7 cellular contexts compared by ENCODE assay signal in the genomic region with DNA sequence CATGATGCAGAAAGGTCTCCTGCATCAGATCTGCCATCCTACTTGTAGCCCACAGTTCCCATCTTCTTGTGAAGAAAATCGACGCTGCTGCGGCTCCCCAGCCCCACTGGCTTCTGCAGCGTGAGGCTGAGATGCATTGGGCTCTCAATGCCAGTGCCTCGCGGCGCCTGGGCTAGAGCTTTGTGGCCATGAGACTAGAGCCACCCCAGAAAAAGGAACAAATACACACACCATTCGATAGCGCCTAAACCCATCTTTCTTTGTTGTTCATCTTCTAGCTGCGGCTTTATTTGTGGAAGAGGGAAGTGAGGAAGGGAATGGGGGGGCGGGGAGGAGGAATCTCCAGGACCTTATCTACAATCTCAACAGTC. TPM values are rescaled to one million over a fixed set of nuclear protein-coding genes. Genes with fewer than 3 reads are reported as not detected.
DNase-seq lines count a peak whose midpoint lies in the region; ATAC-seq and TF ChIP-seq lines count a peak whose summit lies in the region.

No MANE protein-coding gene starts in this region.

- H2AK5ac ChIP-seq in H9 (ENCODE audit: insufficient read length, low read length), result no peak overlapping the region

- peak overlapping the region; percentile 26 for H2AFZ ChIP-seq in H9 (ENCODE audit: low read length)

- peak overlapping the region; percentile 57 for H3K9ac ChIP-seq in H9 (ENCODE audit: extremely low read depth, insufficient read length, low read length)

- no peaks in the 10 kb centered on the region for H3K4me1 ChIP-seq in H9 (ENCODE audit: insufficient read depth, low read length)

- peak overlapping the region; percentile 63 to 96 for H3K4me3 Mint-ChIP-seq in H9

- H2BK120ac ChIP-seq in H9 (ENCODE audit: low read depth, low read length, poor library complexity, severe bottlenecking), result no peak overlapping the region

- H3T11ph ChIP-seq in H9 (ENCODE audit: low read length), result no peak overlapping the region

- H2BK15ac ChIP-seq in H9 (ENCODE audit: low read depth, low read length), result no peak overlapping the region

- no peak overlapping the region for H4K91ac ChIP-seq in H9 (ENCODE audit: insufficient read length, low read depth, low read length)

- H3K36me3 Mint-ChIP-seq in H9 (ENCODE audit: insufficient read depth in 1 of 3, low read depth in 3 of 3), result no peaks in the 10 kb centered on the region

- no peak overlapping the region for H3K23ac ChIP-seq in H9 (ENCODE audit: insufficient read length, low read depth, low read length)

- peaks cover 65% of the 10 kb centered on the region for H3K27me3 Mint-ChIP-seq in H9 (ENCODE audit: low read depth)

- no peak overlapping the region for H3K27ac Mint-ChIP-seq in H9

- peak overlapping the region; percentile 80; the same call in 1 of the 2 replicates for H3K14ac ChIP-seq in H9 (ENCODE audit: insufficient read depth, low read length)

- H3K79me1 ChIP-seq in H9 (ENCODE audit: insufficient read depth, low read depth, low read length, poor library complexity, severe bottlenecking), result no peaks in the 10 kb centered on the region

- no peak overlapping the region for H4K8ac ChIP-seq in H9 (replicated peaks; ENCODE audit: insufficient read length, low read depth, low read length)

- H2BK20ac ChIP-seq in H9 (ENCODE audit: low read depth, low read length, poor library complexity, severe bottlenecking), result no peak overlapping the region

- DNase-seq in H9 (peak; percentile 40), NCI-H748 (lab: John Stamatoyannopoulos, UW; ENCODE audit: unreplicated experiment) (peak; percentile 87), head of caudate nucleus (peak; percentile 36 to 81 (median 64)), putamen (ENCODE audit: low spot score) (peak; percentile 57)
- DNase-seq in activated CD8-positive, alpha-beta memory T cell treated with anti-CD3 and anti-CD28 coated beads, Interleukin-2, amount 50 U/mL, for 48 hours, result no peak
- no peak for DNase-seq in activated CD4-positive, alpha-beta T cell treated with anti-CD3 and anti-CD28 coated beads for 1 hour

- intact Hi-C loops in head of caudate nucleus (cut with DNase I), result loop anchor here (2.0 kb wide), 1 partner anchor 63 kb away; no protein-coding TSS in a partner anchor

- no peaks in the 10 kb centered on the region for H3K9me3 ChIP-seq in H9 (ENCODE audit: control insufficient read depth, low read depth, low read length)

- WGBS in H9 (ENCODE audit: extremely low coverage, insufficient read length, low lambda C conversion rate), result no CpG with 5 or more reads among the region's 11 CpGs

- H3K4me1 Mint-ChIP-seq in H9, result peaks cover 17 to 22% of the 10 kb centered on the region in 2 experiments

- H3K9me3 Mint-ChIP-seq in H9, result no peaks in the 10 kb centered on the region

- peaks cover 13% of the 10 kb centered on the region for H3K27me3 ChIP-seq in H9 (ENCODE audit: insufficient read depth, low read length)

- no peak for TF ChIP-seq CTCF in H9 (conservative IDR thresholded peaks at IDR 0.05)

- no peak for ATAC-seq in GM21737 (IDR thresholded peaks at IDR 0.05; ENCODE audit: unreplicated experiment)

- no peak overlapping the region for H3K56ac ChIP-seq in H9 (ENCODE audit: insufficient read length, low read depth, low read length)

- H4K20me1 ChIP-seq in H9 (ENCODE audit: control insufficient read depth, insufficient read depth, insufficient read length), result no peaks in the 10 kb centered on the region

- peak overlapping the region; percentile 85 for H3K4me2 ChIP-seq in H9 (ENCODE audit: insufficient read depth, insufficient read length, low read length)

- no peak overlapping the region for H2BK12ac ChIP-seq in H9 (ENCODE audit: insufficient read length, low read depth, low read length)

- no peak overlapping the region for H2BK5ac ChIP-seq in H9 (ENCODE audit: insufficient read length, low read length)

- no peak overlapping the region for H3K18ac ChIP-seq in H9 (ENCODE audit: insufficient read length, low read depth, low read length)

- no peak overlapping the region for H3K4ac ChIP-seq in H9 (ENCODE audit: low read depth, low read length)

- H3K79me2 ChIP-seq in H9 (ENCODE audit: insufficient read depth, low read length), result no peaks in the 10 kb centered on the region

- no peak overlapping the region for H4K5ac ChIP-seq in H9 (ENCODE audit: insufficient read length, low read depth, low read length)

- no peak overlapping the region for H3K27ac ChIP-seq in H9 (ENCODE audit: insufficient read length, low read depth, low read length)

- peaks cover 25% of the 10 kb centered on the region for H3K23me2 ChIP-seq in H9 (ENCODE audit: insufficient read length, low read depth, low read length, poor library complexity, severe bottlenecking)

RNA-seq across cellular contexts. Expression of gene NOL4, which starts 2.7 kb away (rescaled TPM):
- total RNA-seq in H9 (2021), result 0.74 and 0.81 TPM in 2 replicates

Comparison
In these comparisons a context has a peak if more than half of its experiments do, and no peak if none do; other contexts are left out.
1. DNase-seq: peak in H9 (single experiment), NCI-H748 (single experiment), head of caudate nucleus (42 of 42) and putamen (single experiment); none in activated CD8-positive, alpha-beta memory T cell treated with anti-CD3 and anti-CD28 coated beads, Interleukin-2, amount 50 U/mL, for 48 hours (single experiment) and activated CD4-positive, alpha-beta T cell treated with anti-CD3 and anti-CD28 coated beads for 1 hour (single experiment).